Comparison of ENCODE assay signal across 14 cellular contexts in the genomic region with DNA sequence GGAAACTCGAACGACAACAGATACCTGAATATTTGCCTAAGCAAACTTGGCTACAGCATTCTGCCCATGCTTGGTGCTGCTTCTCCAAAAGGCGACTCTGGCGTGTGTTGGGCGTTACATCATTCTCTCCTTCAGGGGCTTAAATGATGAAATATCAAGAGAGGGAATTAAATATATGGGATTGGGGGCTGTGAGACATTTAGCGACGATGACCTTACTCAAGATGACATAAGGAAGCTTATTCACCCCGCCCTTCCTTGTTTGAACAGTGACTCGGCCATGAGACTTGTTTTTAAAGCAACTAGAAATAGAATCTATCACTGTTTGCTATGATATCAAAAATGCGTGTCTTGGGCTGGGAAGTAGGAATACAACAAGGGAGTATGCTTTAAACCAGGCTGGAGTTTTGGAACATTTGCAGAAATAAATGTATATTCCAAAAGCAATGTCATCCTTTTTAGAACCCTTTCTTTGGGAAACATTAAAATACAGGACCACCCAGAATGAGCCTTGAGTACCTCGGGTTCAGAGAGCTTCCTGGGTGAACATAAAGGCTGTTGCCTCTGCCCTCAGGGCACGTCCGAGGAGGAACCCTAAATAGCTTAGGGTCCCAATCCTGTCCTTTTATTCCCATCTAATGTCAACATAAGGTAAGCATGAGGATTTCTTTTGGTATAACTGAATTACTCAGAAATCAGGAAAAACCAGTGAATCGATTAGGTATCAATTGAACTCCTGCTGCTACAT.
DNase-seq lines count a peak whose midpoint lies in the region; ATAC-seq and TF ChIP-seq lines count a peak whose summit lies in the region.
"Had no signal": no experiment of that assay in that cellular context is flagged by ENCODE, and none has a peak within 500 bp of the region (broad histone marks: within the 10 kb centered on the region; RNA-seq: fewer than 3 reads in every experiment).

No MANE protein-coding gene starts in this region.

- TF ChIP-seq CTCF in epithelial cell of esophagus (IDR thresholded peaks at IDR 0.05; ENCODE audit: insufficient read depth, low read depth, low read length, missing control alignments) (no peak), WERI-Rb-1 (IDR thresholded peaks at IDR 0.05; ENCODE audit: low read depth, low read length) (no peak)

- no peaks in the 10 kb centered on the region for H3K9me3 ChIP-seq in WERI-Rb-1 (ENCODE audit: severe bottlenecking)
- H3K9me3 ChIP-seq: SJCRH30 had no signal

- DNase-seq in DMS53 (lab: John Stamatoyannopoulos, UW): peak; percentile 81
- DNase-seq in NCI-H69 (lab: John Stamatoyannopoulos, UW): peak; percentile 10
- DNase-seq in epithelial cell of esophagus (ENCODE audit: low read depth): peak; percentile 88
- DNase-seq in posterior vena cava (ENCODE audit: low spot score): peak; percentile 8
- no peak for DNase-seq in WERI-Rb-1
- no peak for DNase-seq in UCSD-AML1 (lab: John Stamatoyannopoulos, UW; ENCODE audit: unreplicated experiment)
- DNase-seq: DMS79 treated with DMSO at 0.1 percent for 48 hours, NCI-H345, occipital lobe, SJCRH30 had no signal

- no peaks in the 10 kb centered on the region for H3K27me3 ChIP-seq in WERI-Rb-1 (ENCODE audit: insufficient read depth, low read depth, severe bottlenecking)
- H3K27me3 ChIP-seq: SJCRH30 had no signal

- intact Hi-C loops in posterior vena cava (cut with DNase I): loop anchor here in 1 of 2 donors (10.0 kb wide), 1 partner anchor 50 kb away; no protein-coding TSS in a partner anchor

- H3K4me3 ChIP-seq in epithelial cell of esophagus (ENCODE audit: low read length) (no peak overlapping the region), WERI-Rb-1 (ENCODE audit: low read depth, low read length) (no peak overlapping the region)
- H3K4me3 ChIP-seq: SJCRH30 had no signal

- H3K36me3 ChIP-seq in WERI-Rb-1: no peaks in the 10 kb centered on the region
- H3K36me3 ChIP-seq: SJCRH30 had no signal

- no peak overlapping the region for H3K27ac ChIP-seq in WERI-Rb-1
- H3K27ac ChIP-seq: SJCRH30 had no signal

- ATAC-seq in HG02759 (IDR thresholded peaks at IDR 0.05; ENCODE audit: unreplicated experiment) (no peak), GM21515 (IDR thresholded peaks at IDR 0.05; ENCODE audit: unreplicated experiment) (no peak)
- ATAC-seq: activated CD4-positive, CD25-positive, alpha-beta regulatory T cell treated with anti-CD3 and anti-CD28 coated beads, Interleukin-2, amount 50 U/mL, for 24 hours; stimulated activated effector memory CD8-positive, alpha-beta T cell treated with anti-CD3 and anti-CD28 coated beads, Interleukin-12 subunit alpha, Interleukin-12 subunit beta, amount 100 ng/mL, for 72 hours had no signal

Comparison
In these comparisons a context has a peak if more than half of its experiments do, and no peak if none do; other contexts are left out.
1. DNase-seq: peak in DMS53 (single experiment), NCI-H69 (single experiment), epithelial cell of esophagus (single experiment) and posterior vena cava (single experiment); none in WERI-Rb-1 (single experiment) and UCSD-AML1 (single experiment).